Comparison of ENCODE assay signal across 15 cellular contexts in the genomic region with DNA sequence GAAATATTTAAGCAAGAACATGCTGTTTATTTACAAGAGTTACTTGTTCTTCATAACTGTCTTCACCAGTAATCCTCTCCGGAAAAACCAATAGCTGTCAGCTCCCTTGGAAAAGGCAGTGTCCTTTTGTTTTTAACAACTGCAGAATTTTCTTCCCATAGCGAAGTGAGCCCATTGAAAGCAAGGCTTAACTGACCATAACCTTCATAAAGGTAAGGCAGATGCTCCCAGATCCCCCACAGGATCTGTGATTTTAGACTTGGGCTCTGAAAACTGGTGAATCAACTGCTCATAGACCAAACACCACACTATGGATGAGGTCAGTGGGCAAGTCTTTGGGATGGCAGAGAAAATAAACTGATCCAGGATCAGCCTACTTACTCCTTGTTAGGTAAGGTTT.
DNase-seq lines count a peak whose midpoint lies in the region; ATAC-seq and TF ChIP-seq lines count a peak whose summit lies in the region.
"Had no signal": no experiment of that assay in that cellular context is flagged by ENCODE, and none has a peak within 500 bp of the region (broad histone marks: within the 10 kb centered on the region; RNA-seq: fewer than 3 reads in every experiment).

No MANE protein-coding gene starts in this region.

- TF ChIP-seq CTCF in AG09309 (IDR thresholded peaks at IDR 0.05; ENCODE audit: control insufficient read depth, insufficient read depth, low read depth, low read length, missing control alignments) (no peak), gastroesophageal sphincter (IDR thresholded peaks at IDR 0.05) (no peak), osteocyte (IDR thresholded peaks at IDR 0.05) (no peak), lower lobe of right lung (IDR thresholded peaks at IDR 0.05) (no peak)

- intact Hi-C loops in lower lobe of right lung (cut with DNase I), result no loop called here

- H3K4me3 ChIP-seq in AG09309 (ENCODE audit: control insufficient read depth, low read depth, low read length), result peak overlapping the region; percentile 14
- no peak overlapping the region for H3K4me3 ChIP-seq in SJSA1
- peak overlapping the region; percentile 12 to 22 for H3K4me3 ChIP-seq in gastroesophageal sphincter
- H3K4me3 ChIP-seq in lower lobe of right lung, result no peak overlapping the region
- H3K4me3 ChIP-seq: cardiac muscle cell had no signal

- H3K27me3 Mint-ChIP-seq in osteocyte (ENCODE audit: unreplicated experiment), result no peaks in the 10 kb centered on the region
- peaks cover 4% of the 10 kb centered on the region for H3K27me3 Mint-ChIP-seq in activated CD4-positive, alpha-beta T cell treated with anti-CD3 and anti-CD28 coated beads, Interleukin-2, amount 10 ng/mL, durations not matched to agents 7 days and 5 days

- ATAC-seq in gastroesophageal sphincter (peak; percentile 29), lower lobe of right lung (no peak), HG03139 (IDR thresholded peaks at IDR 0.05; ENCODE audit: unreplicated experiment) (no peak)

- H3K27ac ChIP-seq in SJSA1 (peak overlapping the region; percentile 50), gastroesophageal sphincter (peak overlapping the region; percentile 50 to 76 (median 62)), lower lobe of right lung (no peak overlapping the region)
- H3K27ac ChIP-seq: cardiac muscle cell had no signal

- CTCF ChIA-PET in activated CD4-positive, alpha-beta T cell treated with anti-CD3 and anti-CD28 coated beads, Interleukin-2, amount 10 ng/mL, durations not matched to agents 7 days and 5 days (lab: Charles Lee), result no interaction called here

- H3K36me3 ChIP-seq in SJSA1 (no peaks in the 10 kb centered on the region), gastroesophageal sphincter (no peaks in the 10 kb centered on the region), lower lobe of right lung (no peaks in the 10 kb centered on the region)
- H3K36me3 ChIP-seq: cardiac muscle cell had no signal

- H3K36me3 Mint-ChIP-seq in osteocyte (ENCODE audit: unreplicated experiment), result no peaks in the 10 kb centered on the region
- H3K36me3 Mint-ChIP-seq in activated CD4-positive, alpha-beta T cell treated with anti-CD3 and anti-CD28 coated beads, Interleukin-2, amount 10 ng/mL, durations not matched to agents 7 days and 5 days (ENCODE audit: low read depth), result no peaks in the 10 kb centered on the region
- H3K36me3 Mint-ChIP-seq: immature natural killer cell had no signal

- no peak for TF ChIP-seq EP300 in gastroesophageal sphincter (IDR thresholded peaks at IDR 0.05)

- peaks cover 40% of the 10 kb centered on the region for H3K4me1 ChIP-seq in SJSA1 (replicated peaks)
- peaks cover 0 to 49% (median 14%) of the 10 kb centered on the region in 3 donors for H3K4me1 ChIP-seq in gastroesophageal sphincter
- H3K4me1 ChIP-seq in lower lobe of right lung, result peaks cover 9% of the 10 kb centered on the region

- TF ChIP-seq POLR2A in gastroesophageal sphincter (IDR thresholded peaks at IDR 0.05), result no peak

- H3K27ac Mint-ChIP-seq in osteocyte (ENCODE audit: unreplicated experiment), result peak overlapping the region; percentile 64
- H3K27ac Mint-ChIP-seq in activated CD4-positive, alpha-beta T cell treated with anti-CD3 and anti-CD28 coated beads, Interleukin-2, amount 10 ng/mL, durations not matched to agents 7 days and 5 days, result no peak overlapping the region
- H3K27ac Mint-ChIP-seq: immature natural killer cell had no signal

- POLR2A ChIA-PET in activated CD4-positive, alpha-beta T cell treated with anti-CD3 and anti-CD28 coated beads, Interleukin-2, amount 10 ng/mL, durations not matched to agents 7 days and 5 days (lab: Charles Lee), result no interaction called here

- H3K9me3 ChIP-seq in SJSA1 (replicated peaks), result no peaks in the 10 kb centered on the region
- no peaks in the 10 kb centered on the region for H3K9me3 ChIP-seq in gastroesophageal sphincter
- H3K9me3 ChIP-seq in lower lobe of right lung, result no peaks in the 10 kb centered on the region

- 28 to 42% methylated on average over 2 of the region's 2 CpGs for WGBS in gastroesophageal sphincter (ENCODE audit: low coverage in 1 of 2), 2 donors

- H3K9me3 Mint-ChIP-seq in osteocyte (ENCODE audit: unreplicated experiment), result no peaks in the 10 kb centered on the region
- no peaks in the 10 kb centered on the region for H3K9me3 Mint-ChIP-seq in activated CD4-positive, alpha-beta T cell treated with anti-CD3 and anti-CD28 coated beads, Interleukin-2, amount 10 ng/mL, durations not matched to agents 7 days and 5 days
- H3K9me3 Mint-ChIP-seq: neural crest cell had no signal

- peaks cover 42% of the 10 kb centered on the region for H3K4me1 Mint-ChIP-seq in osteocyte (ENCODE audit: unreplicated experiment)
- no peaks in the 10 kb centered on the region for H3K4me1 Mint-ChIP-seq in activated CD4-positive, alpha-beta T cell treated with anti-CD3 and anti-CD28 coated beads, Interleukin-2, amount 10 ng/mL, durations not matched to agents 7 days and 5 days
- H3K4me1 Mint-ChIP-seq: immature natural killer cell had no signal

- H3K4me3 Mint-ChIP-seq in osteocyte (ENCODE audit: unreplicated experiment), result no peak overlapping the region
- no peak overlapping the region for H3K4me3 Mint-ChIP-seq in activated CD4-positive, alpha-beta T cell treated with anti-CD3 and anti-CD28 coated beads, Interleukin-2, amount 10 ng/mL, durations not matched to agents 7 days and 5 days
- H3K4me3 Mint-ChIP-seq: immature natural killer cell, neural crest cell had no signal

- H3K27me3 ChIP-seq in SJSA1 (replicated peaks) (no peaks in the 10 kb centered on the region), gastroesophageal sphincter (no peaks in the 10 kb centered on the region), lower lobe of right lung (ENCODE audit: low read depth) (no peaks in the 10 kb centered on the region)
- H3K27me3 ChIP-seq: cardiac muscle cell had no signal

- DNase-seq in AG09309 (ENCODE audit: low read depth), result no peak
- peak in 1 of 2 experiments; percentile 25 for DNase-seq in SJSA1 (ENCODE audit: low read depth in 1 of 2, low spot score in 2 of 2)
- no peak for DNase-seq in osteocyte (ENCODE audit: extremely low spot score, unreplicated experiment)
- DNase-seq in HPDE6-E6E7 (ENCODE audit: extremely low spot score), result no peak
- DNase-seq in lower lobe of right lung, result no peak
- DNase-seq in activated CD4-positive, alpha-beta T cell treated with anti-CD3 and anti-CD28 coated beads, Interleukin-2, amount 10 ng/mL, durations not matched to agents 7 days and 5 days, result no peak
- DNase-seq: activated CD4-positive, alpha-beta T cell treated with anti-CD3 and anti-CD28 coated beads, Interleukin-2, amount 50 U/mL, for 4 hours; activated effector memory CD4-positive, alpha-beta T cell treated with Interleukin-2 at 50 U/mL for 16 hours; DND-41; immature natural killer cell; NCI-H446 had no signal

Comparison
In these comparisons a context has a peak if more than half of its experiments do, and no peak if none do; other contexts are left out.
1. H3K4me3 ChIP-seq: peak in AG09309 (single experiment) and gastroesophageal sphincter (2 of 2); none in SJSA1 (single experiment) and lower lobe of right lung (single experiment).